6 cellular contexts compared by ENCODE assay signal in the genomic region with DNA sequence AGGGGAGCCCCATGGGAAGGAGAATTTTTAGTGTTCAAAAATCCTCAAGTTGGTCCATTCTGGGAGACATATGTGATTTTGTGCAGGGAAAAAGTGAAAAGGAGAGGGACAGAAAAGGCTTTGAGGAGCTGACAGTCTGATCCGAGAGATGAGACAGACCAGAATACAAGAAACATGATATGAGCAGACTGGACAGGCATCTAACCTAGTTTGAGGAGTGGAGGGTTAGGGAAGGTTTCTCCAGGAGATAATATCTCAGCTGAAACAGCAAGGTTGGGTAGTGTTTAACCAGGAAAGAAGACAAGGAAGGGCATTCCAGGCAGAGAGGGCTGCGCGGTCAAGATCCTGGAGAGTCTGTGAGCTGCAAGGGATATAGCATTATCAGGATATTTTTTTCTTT.
"Had no signal": no experiment of that assay in that cellular context is flagged by ENCODE, and none has a peak within 500 bp of the region (broad histone marks: within the 10 kb centered on the region; RNA-seq: fewer than 3 reads in every experiment).

No MANE protein-coding gene starts in this region.

- ATAC-seq: GM23338, HepG2 had no signal

- H3K4me3 ChIP-seq: GM23338 had no signal

- H2AFZ ChIP-seq: GM23338 had no signal

- DNase-seq: H9, HCEC 1CT, KBM-7 had no signal

- H3K27ac ChIP-seq: HL-60 had no signal

- H3K4me2 ChIP-seq: GM23338 had no signal
